Comparison of ENCODE assay signal across 9 cellular contexts in genomic region chr6:27138398-27138797, GRCh38.
DNase-seq lines count a peak whose midpoint lies in the region; ATAC-seq and TF ChIP-seq lines count a peak whose summit lies in the region.
"Had no signal": no experiment of that assay in that cellular context is flagged by ENCODE, and none has a peak within 500 bp of the region (broad histone marks: within the 10 kb centered on the region; RNA-seq: fewer than 3 reads in every experiment).

No MANE protein-coding gene starts in this region.

- peaks cover 6% of the 10 kb centered on the region for H3K36me3 Mint-ChIP-seq in CD4-positive, alpha-beta T cell (ENCODE audit: low read depth)
- H3K36me3 Mint-ChIP-seq in activated naive CD8-positive, alpha-beta T cell treated with anti-CD3 and anti-CD28 coated beads for 36 hours: peaks cover 11% of the 10 kb centered on the region
- H3K36me3 Mint-ChIP-seq in naive thymus-derived CD4-positive, alpha-beta T cell: peaks cover 0 to 7% (median 2%) of the 10 kb centered on the region in 5 donors

- H3K27ac ChIP-seq in CD4-positive, alpha-beta T cell (ENCODE audit: low read depth, low read length): peak overlapping the region; percentile 89
- peak overlapping the region; percentile 96 for H3K27ac ChIP-seq in HUES64 (ENCODE audit: low read depth, low read length)
- H3K27ac ChIP-seq in naive thymus-derived CD4-positive, alpha-beta T cell (ENCODE audit: low read depth, low read length): peak overlapping the region; percentile 86

- peaks cover 39% of the 10 kb centered on the region for H3K4me1 Mint-ChIP-seq in CD4-positive, alpha-beta T cell (ENCODE audit: low read depth)
- H3K4me1 Mint-ChIP-seq in activated naive CD8-positive, alpha-beta T cell treated with anti-CD3 and anti-CD28 coated beads for 36 hours: peaks cover 47% of the 10 kb centered on the region
- peaks cover 32 to 78% (median 59%) of the 10 kb centered on the region in 7 donors for H3K4me1 Mint-ChIP-seq in naive thymus-derived CD4-positive, alpha-beta T cell

- no peaks in the 10 kb centered on the region for H3K27me3 ChIP-seq in CD4-positive, alpha-beta T cell (ENCODE audit: control insufficient read depth, insufficient read depth, low read length)
- no peaks in the 10 kb centered on the region for H3K27me3 ChIP-seq in HUES64 (ENCODE audit: insufficient read depth, low read length)
- H3K27me3 ChIP-seq in naive thymus-derived CD4-positive, alpha-beta T cell (ENCODE audit: control insufficient read depth in 2 of 2, insufficient read depth in 2 of 2, low read length in 2 of 2): no peaks in the 10 kb centered on the region

- TF ChIP-seq CTCF in CD4-positive, alpha-beta T cell (IDR thresholded peaks at IDR 0.05): no peak

- intact Hi-C loops in CD4-positive, alpha-beta T cell (cut with DNase I, micrococcal nuclease): loop anchor here (5.0 to 10.0 kb wide), 5 partner anchors 824 to 1114 kb away; a partner anchor contains a TSS
- intact Hi-C loops in naive thymus-derived CD4-positive, alpha-beta T cell (cut with micrococcal nuclease): loop anchor here in 1 of 2 donors (10.0 kb wide), 1 partner anchor 1726 kb away; no protein-coding TSS in a partner anchor

- 72% methylated on average over 2 of the region's 3 CpGs for whole genome bisulfite sequencing in HUES64

- peaks cover 3% of the 10 kb centered on the region; the same call in 1 of the 2 replicates for H3K36me3 ChIP-seq in HUES64 (ENCODE audit: insufficient read depth, low read length)
- H3K36me3 ChIP-seq in naive thymus-derived CD4-positive, alpha-beta T cell (ENCODE audit: control insufficient read depth in 2 of 3, insufficient read depth in 3 of 3, low read length in 3 of 3): no peaks in the 10 kb centered on the region

- H3K9ac ChIP-seq in HUES64 (ENCODE audit: low read depth, low read length): peak overlapping the region; percentile 97

- H3K9me3 Mint-ChIP-seq in CD4-positive, alpha-beta T cell: no peaks in the 10 kb centered on the region
- H3K9me3 Mint-ChIP-seq in activated naive CD8-positive, alpha-beta T cell treated with anti-CD3 and anti-CD28 coated beads for 36 hours: no peaks in the 10 kb centered on the region
- no peaks in the 10 kb centered on the region for H3K9me3 Mint-ChIP-seq in naive thymus-derived CD4-positive, alpha-beta T cell

- H3K4me1 ChIP-seq in HUES64 (ENCODE audit: insufficient read depth, low read length): peaks cover 46% of the 10 kb centered on the region
- peaks cover 21 to 30% of the 10 kb centered on the region in 2 donors for H3K4me1 ChIP-seq in naive thymus-derived CD4-positive, alpha-beta T cell (ENCODE audit: control insufficient read depth in 2 of 2, insufficient read depth in 2 of 2, low read length in 2 of 2)

- H3K27me3 Mint-ChIP-seq in CD4-positive, alpha-beta T cell: no peaks in the 10 kb centered on the region
- no peaks in the 10 kb centered on the region for H3K27me3 Mint-ChIP-seq in activated naive CD8-positive, alpha-beta T cell treated with anti-CD3 and anti-CD28 coated beads for 36 hours
- no peaks in the 10 kb centered on the region for H3K27me3 Mint-ChIP-seq in naive thymus-derived CD4-positive, alpha-beta T cell

- CTCF ChIA-PET in CD4-positive, alpha-beta T cell (lab: Charles Lee): interaction anchor here (0.5 to 2.1 kb wide), 2 partner anchors 11 to 612 kb away, joined by 4 to 8 read pairs; no protein-coding TSS in a partner anchor
- CTCF ChIA-PET in naive thymus-derived CD4-positive, alpha-beta T cell (lab: Charles Lee): interaction anchor here (1.0 to 1.6 kb wide), 4 partner anchors 9 to 700 kb away, joined by 3 to 6 read pairs (median 4); a partner anchor contains a TSS

- no peak for ATAC-seq in CD4-positive, alpha-beta T cell (ENCODE audit: poor library complexity)
- no peak for ATAC-seq in naive thymus-derived CD4-positive, alpha-beta T cell

- H3K4me3 ChIP-seq in HUES64 (ENCODE audit: low read length): peak overlapping the region; percentile 84
- H3K4me3 ChIP-seq in naive thymus-derived CD4-positive, alpha-beta T cell (ENCODE audit: low read length): peak overlapping the region; percentile 74

- H3K4me3 Mint-ChIP-seq in CD4-positive, alpha-beta T cell: peak overlapping the region; percentile 95
- peak overlapping the region; percentile 94 for H3K4me3 Mint-ChIP-seq in activated naive CD8-positive, alpha-beta T cell treated with anti-CD3 and anti-CD28 coated beads for 36 hours
- H3K4me3 Mint-ChIP-seq in naive thymus-derived CD4-positive, alpha-beta T cell: peak overlapping the region; percentile 90 to 99 (median 98)

- DNase-seq in CD4-positive, alpha-beta T cell: no peak
- no peak for DNase-seq in activated naive CD8-positive, alpha-beta T cell treated with anti-CD3 and anti-CD28 coated beads for 36 hours
- no peak for DNase-seq in naive thymus-derived CD4-positive, alpha-beta T cell
- no peak for DNase-seq in GM03348 (ENCODE audit: low spot score)
- no peak for DNase-seq in NOMO-1 treated with dmso at 0.1 percent for 144 hours (lab: John Stamatoyannopoulos, UW; ENCODE audit: unreplicated experiment)
- no peak for DNase-seq in NCI-H146 treated with DMSO at 0.1 percent for 48 hours (lab: John Stamatoyannopoulos, UW; ENCODE audit: unreplicated experiment)
- DNase-seq in NCI-H1694 (lab: John Stamatoyannopoulos, UW): no peak
- DNase-seq: activated gamma-delta T cell had no signal

- H3K27ac Mint-ChIP-seq in CD4-positive, alpha-beta T cell: peak overlapping the region; percentile 95
- H3K27ac Mint-ChIP-seq in activated naive CD8-positive, alpha-beta T cell treated with anti-CD3 and anti-CD28 coated beads for 36 hours: peak overlapping the region; percentile 99
- H3K27ac Mint-ChIP-seq in naive thymus-derived CD4-positive, alpha-beta T cell: peak overlapping the region; percentile 97 to 99 (median 98)

- POLR2A ChIA-PET in CD4-positive, alpha-beta T cell (lab: Charles Lee): interaction anchor here (0.5 to 2.5 kb wide), 17 partner anchors 9 to 1758 kb away, joined by 3 to 15 read pairs (median 4); a partner anchor contains a TSS
- POLR2A ChIA-PET in naive thymus-derived CD4-positive, alpha-beta T cell (lab: Charles Lee): interaction anchor here (0.6 to 4.3 kb wide), 26 partner anchors 8 to 1728 kb away, joined by 3 to 36 read pairs (median 7); partner anchors contain the start of gene ZNF184

- no peaks in the 10 kb centered on the region for H3K9me3 ChIP-seq in CD4-positive, alpha-beta T cell (ENCODE audit: control insufficient read depth, low read length)
- H3K9me3 ChIP-seq in HUES64 (ENCODE audit: insufficient read depth, low read depth, low read length): no peaks in the 10 kb centered on the region
- H3K9me3 ChIP-seq in naive thymus-derived CD4-positive, alpha-beta T cell (ENCODE audit: control insufficient read depth in 2 of 3, low read length in 3 of 3): no peaks in the 10 kb centered on the region
